ENCODE assay signal across 18 cellular contexts in genomic region chr4:153242848-153243324, GRCh38. TPM values are rescaled to one million over a fixed set of nuclear protein-coding genes. Genes with fewer than 3 reads are reported as not detected.
DNase-seq lines count a peak whose midpoint lies in the region; ATAC-seq and TF ChIP-seq lines count a peak whose summit lies in the region.
"Had no signal": no experiment of that assay in that cellular context is flagged by ENCODE, and none has a peak within 500 bp of the region (broad histone marks: within the 10 kb centered on the region; RNA-seq: fewer than 3 reads in every experiment).

No MANE protein-coding gene starts in this region.

- peak overlapping the region in 1 of 2 experiments; percentile 91 for H3K23ac ChIP-seq in mesenchymal stem cell (ENCODE audit: low read length in 2 of 2)

- POLR2A ChIA-PET in CD4-positive, alpha-beta memory T cell (lab: Charles Lee; ENCODE audit: partially characterized antibody) = no interaction called here
- POLR2A ChIA-PET in OCI-LY7 (lab: Charles Lee) = no interaction called here

- 88% methylated on average over 2 of the region's 3 CpGs for WGBS in mesenchymal stem cell
- 70 to 80% (median 71%) methylated on average over 2 to 3 of the region's 3 CpGs for WGBS in adrenal gland, 4 donors

- H3K79me2 ChIP-seq in OCI-LY7 (ENCODE audit: insufficient read depth, low read depth, low read length) = no peaks in the 10 kb centered on the region

- TF ChIP-seq POLR2A in adrenal gland (IDR thresholded peaks at IDR 0.05) = no peak

- no peak overlapping the region for H4K8ac ChIP-seq in mesenchymal stem cell (ENCODE audit: low read length)

- H3K4me1 ChIP-seq in CD4-positive, alpha-beta memory T cell (ENCODE audit: insufficient read depth, low read length) = no peaks in the 10 kb centered on the region
- H3K4me1 ChIP-seq in OCI-LY7 (ENCODE audit: insufficient read depth, low read length, poor library complexity, severe bottlenecking) (peaks cover 12% of the 10 kb centered on the region), mesenchymal stem cell (ENCODE audit: control insufficient read depth, insufficient read depth, low read depth, low read length) (peaks cover 17% of the 10 kb centered on the region), adrenal gland (replicated peaks in 1 of 2) (peaks cover 0 to 38% of the 10 kb centered on the region in 2 donors)

- no peak overlapping the region for H3K14ac ChIP-seq in mesenchymal stem cell (ENCODE audit: low read length in 2 of 2)

- H3K4ac ChIP-seq in mesenchymal stem cell (ENCODE audit: low read depth in 1 of 2, low read length in 2 of 2) = peak overlapping the region in 1 of 2 experiments; percentile 85

- H3K27ac ChIP-seq in CD4-positive, alpha-beta memory T cell (ENCODE audit: low read depth, low read length) = no peak overlapping the region
- H3K27ac ChIP-seq in OCI-LY7 (ENCODE audit: low read depth, low read length, poor library complexity, severe bottlenecking) (no peak overlapping the region), mesenchymal stem cell (ENCODE audit: low read length, poor library complexity, severe bottlenecking) (peak overlapping the region; percentile 88), adrenal gland (peak overlapping the region in 2 of 5 donors; percentile 37 to 39)
- H3K27ac ChIP-seq: thoracic aorta had no signal

- H2AK5ac ChIP-seq in mesenchymal stem cell (ENCODE audit: low read length, severe bottlenecking) = peak overlapping the region; percentile 5

- no peak overlapping the region for H3K9ac ChIP-seq in mesenchymal stem cell (ENCODE audit: low read length)

- H3K4me2 ChIP-seq in OCI-LY7 (ENCODE audit: low read length) (no peak overlapping the region), mesenchymal stem cell (ENCODE audit: low read length, poor library complexity, severe bottlenecking) (peak overlapping the region; percentile 53)

- H3K9me3 Mint-ChIP-seq in CD4-positive, alpha-beta memory T cell = peaks cover 0 to 4% (median 0%) of the 10 kb centered on the region in 8 donors
- H3K9me3 Mint-ChIP-seq: activated CD4-positive, alpha-beta T cell treated with anti-CD3 and anti-CD28 coated beads, Interleukin-2, amount 10 ng/mL, durations not matched to agents 24 days and 14 days; activated T-helper 1 cell treated with anti-CD3 and anti-CD28 coated beads, Interleukin-12 subunit alpha, Interleukin-12 subunit beta, Interleukin-2, Interleukin-4 antibody, amounts not matched to agents 30 ng/mL and 10 ng/mL and 1 ng/mL, durations not matched to agents 14 hours and 24 hours and 36 hours; CD8-positive, alpha-beta T cell; dendritic cell treated with granulocyte-macrophage colony-stimulating factor and Interleukin-4, amounts not matched to agents 40 ng/mL and 50 ng/mL, for 4 days; naive B cell had no signal

- H3K4me3 Mint-ChIP-seq in CD4-positive, alpha-beta memory T cell = no peak overlapping the region
- H3K4me3 Mint-ChIP-seq: activated CD4-positive, alpha-beta T cell treated with anti-CD3 and anti-CD28 coated beads, Interleukin-2, amount 10 ng/mL, durations not matched to agents 24 days and 14 days; activated T-helper 1 cell treated with anti-CD3 and anti-CD28 coated beads, Interleukin-12 subunit alpha, Interleukin-12 subunit beta, Interleukin-2, Interleukin-4 antibody, amounts not matched to agents 30 ng/mL and 10 ng/mL and 1 ng/mL, durations not matched to agents 14 hours and 24 hours and 36 hours; CD8-positive, alpha-beta T cell; dendritic cell treated with granulocyte-macrophage colony-stimulating factor and Interleukin-4, amounts not matched to agents 40 ng/mL and 50 ng/mL, for 4 days; naive B cell; T-helper 17 cell had no signal

- CTCF ChIA-PET in CD4-positive, alpha-beta memory T cell (lab: Charles Lee; ENCODE audit: partially characterized antibody) = interaction anchor here (0.9 kb wide), 1 partner anchor 95 kb away, joined by 3 read pairs; no protein-coding TSS in a partner anchor
- CTCF ChIA-PET in OCI-LY7 (lab: Charles Lee; ENCODE audit: unreplicated experiment) = no interaction called here

- no peak for TF ChIP-seq CTCF in OCI-LY7 (conservative IDR thresholded peaks at IDR 0.05; ENCODE audit: low read length)
- no peak for TF ChIP-seq CTCF in adrenal gland (IDR thresholded peaks at IDR 0.05)

- peak overlapping the region; percentile 25 to 88 for H3K18ac ChIP-seq in mesenchymal stem cell (ENCODE audit: low read depth in 1 of 2, low read length in 2 of 2)

- no peaks in the 10 kb centered on the region for H3K9me3 ChIP-seq in CD4-positive, alpha-beta memory T cell (ENCODE audit: control insufficient read depth in 1 of 2, low read length in 2 of 2)
- no peaks in the 10 kb centered on the region for H3K9me3 ChIP-seq in OCI-LY7 (ENCODE audit: low read length)
- no peaks in the 10 kb centered on the region for H3K9me3 ChIP-seq in mesenchymal stem cell (ENCODE audit: control insufficient read depth, low read length)
- no peaks in the 10 kb centered on the region for H3K9me3 ChIP-seq in adrenal gland (replicated peaks in 1 of 3)
- H3K9me3 ChIP-seq: thoracic aorta had no signal

- no peak overlapping the region for H2BK5ac ChIP-seq in mesenchymal stem cell (ENCODE audit: low read depth, low read length, poor library complexity, severe bottlenecking)

- H3K4me3 ChIP-seq in CD4-positive, alpha-beta memory T cell (ENCODE audit: low read length in 2 of 2) = no peak overlapping the region
- no peak overlapping the region for H3K4me3 ChIP-seq in OCI-LY7 (ENCODE audit: low read depth, low read length, poor library complexity, severe bottlenecking)
- H3K4me3 ChIP-seq in mesenchymal stem cell (ENCODE audit: insufficient read depth in 1 of 2, low read depth in 1 of 2, low read length in 2 of 2) = no peak overlapping the region
- no peak overlapping the region for H3K4me3 ChIP-seq in adrenal gland
- H3K4me3 ChIP-seq: thoracic aorta had no signal

- ATAC-seq in GM18511 (IDR thresholded peaks at IDR 0.05; ENCODE audit: unreplicated experiment) = peak; percentile 34
- ATAC-seq: CD8-positive, alpha-beta T cell; esophagus mucosa; Panc1; T-helper 17 cell had no signal

- no peak overlapping the region for H2BK15ac ChIP-seq in mesenchymal stem cell (ENCODE audit: low read depth, poor library complexity, severe bottlenecking)

- H3K27me3 Mint-ChIP-seq in CD4-positive, alpha-beta memory T cell = no peaks in the 10 kb centered on the region
- H3K27me3 Mint-ChIP-seq: T-helper 17 cell had no signal

- H2BK120ac ChIP-seq in mesenchymal stem cell (ENCODE audit: low read depth, low read length) = no peak overlapping the region

- no peaks in the 10 kb centered on the region for H4K20me1 ChIP-seq in OCI-LY7 (ENCODE audit: insufficient read depth, low read length)

- peaks cover 29% of the 10 kb centered on the region for H3K79me1 ChIP-seq in mesenchymal stem cell (replicated peaks; ENCODE audit: low read length, poor library complexity, severe bottlenecking)

- H2BK12ac ChIP-seq in mesenchymal stem cell (ENCODE audit: low read length in 2 of 2) = peak overlapping the region in 1 of 2 experiments; percentile 99

- DNase-seq in CD4-positive, alpha-beta memory T cell = no peak
- DNase-seq in OCI-LY7 (ENCODE audit: low spot score) (no peak), mesenchymal stem cell (no peak), activated gamma-delta T cell treated with Interleukin-2 at 50 U/mL for 16 hours (no peak), NOMO-1 treated with dmso at 0.1 percent for 144 hours (lab: John Stamatoyannopoulos, UW; ENCODE audit: unreplicated experiment) (no peak), adrenal gland (no peak)
- DNase-seq: activated CD4-positive, alpha-beta T cell treated with anti-CD3 and anti-CD28 coated beads, Interleukin-2, amount 10 ng/mL, durations not matched to agents 24 days and 14 days; CD8-positive, alpha-beta T cell; hippocampal formation; left cardiac atrium; naive B cell; T-helper 17 cell had no signal

- peaks cover 3 to 15% (median 7%) of the 10 kb centered on the region in 4 donors for H3K4me1 Mint-ChIP-seq in CD4-positive, alpha-beta memory T cell

- no peaks in the 10 kb centered on the region for H3K9me2 ChIP-seq in OCI-LY7 (ENCODE audit: insufficient read depth, low read length)

- no peaks in the 10 kb centered on the region for H3K27me3 ChIP-seq in CD4-positive, alpha-beta memory T cell (ENCODE audit: insufficient read depth, low read length)
- H3K27me3 ChIP-seq in mesenchymal stem cell (ENCODE audit: control insufficient read depth in 1 of 2, insufficient read depth in 1 of 2, low read length in 2 of 2) (no peaks in the 10 kb centered on the region), adrenal gland (no peaks in the 10 kb centered on the region)

- no TSS peak for BruUV-seq in OCI-LY7 (replicated peaks; lab: Mats Ljungman, UMichigan)

- intact Hi-C loops in CD4-positive, alpha-beta memory T cell (cut with micrococcal nuclease) = loop anchor here (10.0 kb wide), 2 partner anchors 192 to 402 kb away; no protein-coding TSS in a partner anchor
- intact Hi-C loops in OCI-LY7 (cut with micrococcal nuclease; ENCODE audit: unreplicated experiment) (loop anchor here (10.0 kb wide), 1 partner anchor 402 kb away; no protein-coding TSS in a partner anchor), adrenal gland (cut with DNase I) (no loop called here)

- H4K91ac ChIP-seq in mesenchymal stem cell (ENCODE audit: low read length) = no peak overlapping the region

- H2AFZ ChIP-seq in OCI-LY7 (ENCODE audit: low read length) (peak overlapping the region; percentile 48; the same call in 1 of the 2 replicates), mesenchymal stem cell (ENCODE audit: low read depth, low read length) (no peak overlapping the region)

- H3K27ac Mint-ChIP-seq in CD4-positive, alpha-beta memory T cell = peak overlapping the region in 4 of 7 donors; percentile 6 to 76 (median 56)
- H3K27ac Mint-ChIP-seq: activated CD4-positive, alpha-beta T cell treated with anti-CD3 and anti-CD28 coated beads, Interleukin-2, amount 10 ng/mL, durations not matched to agents 24 days and 14 days; activated T-helper 1 cell treated with anti-CD3 and anti-CD28 coated beads, Interleukin-12 subunit alpha, Interleukin-12 subunit beta, Interleukin-2, Interleukin-4 antibody, amounts not matched to agents 30 ng/mL and 10 ng/mL and 1 ng/mL, durations not matched to agents 14 hours and 24 hours and 36 hours; CD8-positive, alpha-beta T cell; dendritic cell treated with granulocyte-macrophage colony-stimulating factor and Interleukin-4, amounts not matched to agents 40 ng/mL and 50 ng/mL, for 4 days; T-helper 17 cell had no signal

- H3K36me3 ChIP-seq in CD4-positive, alpha-beta memory T cell (ENCODE audit: insufficient read depth, low read length) = no peaks in the 10 kb centered on the region
- H3K36me3 ChIP-seq in OCI-LY7 (ENCODE audit: insufficient read depth, low read length) (no peaks in the 10 kb centered on the region), mesenchymal stem cell (ENCODE audit: control insufficient read depth in 1 of 2, insufficient read depth in 2 of 2, low read depth in 1 of 2, low read length in 2 of 2) (peaks cover 0 to 14% of the 10 kb centered on the region in 2 experiments), adrenal gland (replicated peaks in 1 of 2) (no peaks in the 10 kb centered on the region)

- H3K36me3 Mint-ChIP-seq in CD4-positive, alpha-beta memory T cell = peaks cover 0 to 1% of the 10 kb centered on the region in 2 donors
- H3K36me3 Mint-ChIP-seq: CD8-positive, alpha-beta T cell; naive B cell had no signal

RNA-seq across cellular contexts. Expression of gene TRIM2, which starts 38.6 kb away (rescaled TPM):
- total RNA-seq in CD4-positive, alpha-beta memory T cell = 10 to 100 TPM; 11.9 to 12.3 TPM
- 1 to 10 TPM; 7.5 to 9.1 TPM for polyA plus RNA-seq in CD4-positive, alpha-beta memory T cell
- total RNA-seq in OCI-LY7 (2014; rRNA removed; shearing (Covaris generic)) = 0.06 and 0.46 TPM in 2 replicates
- total RNA-seq in OCI-LY7 (2022) = 0.29 TPM in 1 of 2 replicates, not detected in the other
- polyA plus RNA-seq in mesenchymal stem cell (2013, experiment 1 of 2) = 18.0 TPM
- 18.0 TPM for polyA plus RNA-seq in mesenchymal stem cell (2013, experiment 2 of 2)
- total RNA-seq in adrenal gland = 10 to 100 TPM; 22.2 to 70.4 (median 47.8) TPM
- 10 to 100 TPM in 2 of 3 donors, 1 to 10 TPM in 1; 6.2 to 58.9 (median 11.9) TPM for polyA plus RNA-seq in adrenal gland
- total RNA-seq: activated CD4-positive, alpha-beta T cell treated with anti-CD3 and anti-CD28 coated beads, Interleukin-2, amount 10 ng/mL, durations not matched to agents 24 days and 14 days had no signal

Comparison
In these comparisons a context has a peak if more than half of its experiments do, and no peak if none do; other contexts are left out.
1. RNA of gene TRIM2, which starts 38.6 kb away (total RNA-seq): 22.2 to 70.4 TPM in adrenal gland and 11.9 to 12.3 TPM in CD4-positive, alpha-beta memory T cell; 0.06 to 0.46 TPM in OCI-LY7; every median in the first group is over 4 times any median in the second.
2. intact Hi-C loops: an anchor here in CD4-positive, alpha-beta memory T cell (10.0 kb wide) and OCI-LY7 (10.0 kb wide); none called in adrenal gland.